Comparison of ENCODE assay signal across 9 cellular contexts in genomic region chr5:52802272-52803011, GRCh38. TPM values are rescaled to one million over a fixed set of nuclear protein-coding genes. Genes with fewer than 3 reads are reported as not detected.
A peak's percentile ranks its signal among the peaks of the same experiment; 100 is the strongest.
DNase-seq lines count a peak whose midpoint lies in the region; ATAC-seq and TF ChIP-seq lines count a peak whose summit lies in the region.
"Had no signal": no experiment of that assay in that cellular context is flagged by ENCODE, and none has a peak within 500 bp of the region (broad histone marks: within the 10 kb centered on the region; RNA-seq: fewer than 3 reads in every experiment).

No MANE protein-coding gene starts in this region.

- no peak overlapping the region for H3K27ac ChIP-seq in CD4-positive, alpha-beta memory T cell (ENCODE audit: low read depth, low read length)
- H3K27ac ChIP-seq in coronary artery, result peak overlapping the region; percentile 49 to 87

- CTCF ChIA-PET in CD4-positive, alpha-beta memory T cell (lab: Charles Lee; ENCODE audit: partially characterized antibody), result interaction anchor here (1.3 kb wide), 1 partner anchor 10 kb away, joined by 3 read pairs; no protein-coding TSS in a partner anchor

- peaks cover 0 to 2% (median 0%) of the 10 kb centered on the region in 8 donors for H3K9me3 Mint-ChIP-seq in CD4-positive, alpha-beta memory T cell
- H3K9me3 Mint-ChIP-seq in neural crest cell, result no peaks in the 10 kb centered on the region

- intact Hi-C loops in CD4-positive, alpha-beta memory T cell (cut with micrococcal nuclease), result loop anchor here (5.0 kb wide), 1 partner anchor 115 kb away; no protein-coding TSS in a partner anchor

- H3K9me3 ChIP-seq in CD4-positive, alpha-beta memory T cell (ENCODE audit: control insufficient read depth in 1 of 2, low read length in 2 of 2), result no peaks in the 10 kb centered on the region

- peak overlapping the region in 1 of 7 donors; percentile 90 for H3K27ac Mint-ChIP-seq in CD4-positive, alpha-beta memory T cell
- no peak overlapping the region for H3K27ac Mint-ChIP-seq in neural crest cell (ENCODE audit: unreplicated experiment)

- H3K4me3 ChIP-seq in CD4-positive, alpha-beta memory T cell (ENCODE audit: low read length in 2 of 2), result no peak overlapping the region
- H3K4me3 ChIP-seq in LNCaP clone FGC (ENCODE audit: low read depth, low read length), result peak overlapping the region; percentile 89
- peak overlapping the region; percentile 77 for H3K4me3 ChIP-seq in coronary artery

- H3K4me3 Mint-ChIP-seq in CD4-positive, alpha-beta memory T cell, result peak overlapping the region; percentile 1 to 99 (median 34)
- peak overlapping the region; percentile 95 for H3K4me3 Mint-ChIP-seq in neural crest cell

- no peaks in the 10 kb centered on the region for H3K36me3 ChIP-seq in CD4-positive, alpha-beta memory T cell (ENCODE audit: insufficient read depth, low read length)

- no peak for ATAC-seq in GM21423 (IDR thresholded peaks at IDR 0.05; ENCODE audit: unreplicated experiment)
- ATAC-seq: left lobe of liver had no signal

- TF ChIP-seq CTCF in LNCaP clone FGC (IDR thresholded peaks at IDR 0.05; ENCODE audit: control insufficient read depth, extremely low read depth, insufficient read depth) (no peak), coronary artery (IDR thresholded peaks at IDR 0.05) (no peak), neural crest cell (conservative IDR thresholded peaks at IDR 0.05) (no peak)

- DNase-seq in CD4-positive, alpha-beta memory T cell, result no peak
- no peak for DNase-seq in LNCaP clone FGC (ENCODE audit: low read depth)
- no peak for DNase-seq in coronary artery (ENCODE audit: low spot score)
- DNase-seq in neural crest cell (ENCODE audit: low read depth, low spot score), result no peak
- DNase-seq in SHP77 (lab: John Stamatoyannopoulos, UW), result no peak
- no peak for DNase-seq in NCI-H1048 (lab: John Stamatoyannopoulos, UW)
- DNase-seq in stimulated activated naive CD4-positive, alpha-beta T cell (lab: John Stamatoyannopoulos, UW), result no peak

- H3K27me3 Mint-ChIP-seq in CD4-positive, alpha-beta memory T cell, result no peaks in the 10 kb centered on the region
- H3K27me3 Mint-ChIP-seq in neural crest cell (ENCODE audit: low read depth), result no peaks in the 10 kb centered on the region

- H3K4me1 ChIP-seq in CD4-positive, alpha-beta memory T cell (ENCODE audit: insufficient read depth, low read length), result peaks cover 49% of the 10 kb centered on the region

- H3K36me3 Mint-ChIP-seq in CD4-positive, alpha-beta memory T cell, result peaks cover 13 to 38% of the 10 kb centered on the region in 2 donors
- peaks cover 5% of the 10 kb centered on the region for H3K36me3 Mint-ChIP-seq in neural crest cell (ENCODE audit: low read depth)

- peaks cover 39 to 66% (median 54%) of the 10 kb centered on the region in 4 donors for H3K4me1 Mint-ChIP-seq in CD4-positive, alpha-beta memory T cell
- peaks cover 43% of the 10 kb centered on the region for H3K4me1 Mint-ChIP-seq in neural crest cell

- POLR2A ChIA-PET in CD4-positive, alpha-beta memory T cell (lab: Charles Lee; ENCODE audit: partially characterized antibody), result no interaction called here

- no peaks in the 10 kb centered on the region for H3K27me3 ChIP-seq in CD4-positive, alpha-beta memory T cell (ENCODE audit: insufficient read depth, low read length)

RNA-seq across cellular contexts. Expression of gene ITGA1, which starts 14.7 kb away (rescaled TPM):
- 1 to 10 TPM; 4.2 to 5.8 TPM for total RNA-seq in CD4-positive, alpha-beta memory T cell
- 1 to 10 TPM; 1.9 to 5.5 TPM for polyA plus RNA-seq in CD4-positive, alpha-beta memory T cell
- total RNA-seq in neural crest cell, result 2.2 and 3.0 TPM in 2 replicates

RNA-seq across cellular contexts. Expression of gene PELO, which starts 14.7 kb away (rescaled TPM):
- 10 to 100 TPM; 11.9 to 12.4 TPM for total RNA-seq in CD4-positive, alpha-beta memory T cell
- polyA plus RNA-seq in CD4-positive, alpha-beta memory T cell, result 1 to 10 TPM; 5.7 to 8.3 TPM
- total RNA-seq in neural crest cell, result 11.6 and 11.8 TPM in 2 replicates

Comparison
In these comparisons a context has a peak if more than half of its experiments do, and no peak if none do; other contexts are left out.
1. H3K4me3 ChIP-seq: peak in LNCaP clone FGC (single experiment) and coronary artery (single experiment); none in CD4-positive, alpha-beta memory T cell (0 of 2).